Comparison of ENCODE assay signal across 18 cellular contexts in the genomic region with DNA sequence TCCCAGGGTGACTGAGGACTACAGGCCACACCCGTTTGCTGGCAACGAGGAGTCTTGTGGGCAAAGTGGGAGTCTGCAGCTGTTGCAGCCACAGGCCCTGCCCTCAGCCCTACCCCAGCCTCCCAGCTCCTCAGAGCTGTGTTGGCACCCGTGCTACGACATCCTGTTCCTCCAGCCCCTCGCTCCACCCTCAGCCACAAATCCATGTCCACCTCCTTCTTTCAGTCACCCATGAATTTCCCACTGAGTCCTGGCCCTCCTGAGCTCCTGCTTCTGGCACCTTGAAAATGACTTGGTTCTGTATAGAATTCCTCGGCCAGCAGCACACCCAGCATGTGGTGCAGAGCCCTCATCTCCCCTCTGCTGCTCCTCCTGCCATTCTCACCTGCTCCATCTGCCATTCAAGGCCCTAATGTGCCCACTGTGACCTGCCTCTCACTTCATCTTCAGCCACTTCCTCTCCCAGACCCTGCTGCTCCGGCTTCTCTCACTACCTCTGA. TPM values are rescaled to one million over a fixed set of nuclear protein-coding genes. Genes with fewer than 3 reads are reported as not detected.
DNase-seq lines count a peak whose midpoint lies in the region; ATAC-seq and TF ChIP-seq lines count a peak whose summit lies in the region.
"Had no signal": no experiment of that assay in that cellular context is flagged by ENCODE, and none has a peak within 500 bp of the region (broad histone marks: within the 10 kb centered on the region; RNA-seq: fewer than 3 reads in every experiment).

No MANE protein-coding gene starts in this region.

- H3K79me2 ChIP-seq in DND-41 (ENCODE audit: insufficient read depth, low read length): no peaks in the 10 kb centered on the region

- H3K9me3 ChIP-seq in DND-41 (ENCODE audit: insufficient read depth, low read length, severe bottlenecking): no peaks in the 10 kb centered on the region
- no peaks in the 10 kb centered on the region for H3K9me3 ChIP-seq in T-helper 17 cell (ENCODE audit: control insufficient read depth, low read length, poor library complexity, severe bottlenecking)

- H3K9ac ChIP-seq in DND-41 (ENCODE audit: low read depth, low read length): no peak overlapping the region

- DNase-seq in DND-41 (no peak), T-helper 17 cell (no peak), left ventricle myocardium superior (no peak), skeletal muscle cell (ENCODE audit: low read depth) (peak; percentile 24), NCI-H187 (lab: John Stamatoyannopoulos, UW) (no peak), GM10248 (ENCODE audit: extremely low spot score) (no peak), SW 1271 (lab: John Stamatoyannopoulos, UW) (no peak), RKO (ENCODE audit: low spot score) (no peak)
- DNase-seq: activated naive CD4-positive, alpha-beta T cell treated with anti-CD3 and anti-CD28 coated beads for 36 hours; brain microvascular endothelial cell; COR-L47; GF-D8; HCEC 1CT; NCI-H1092 treated with DMSO at 0.1 percent for 48 hours; stimulated activated naive CD8-positive, alpha-beta T cell treated with anti-CD3 and anti-CD28 coated beads, Interleukin-15, amount 100 ng/mL, for 72 hours had no signal

- CTCF ChIA-PET in GM10248 (lab: Yijun Ruan, JAX): interaction anchor here (0.9 to 13.1 kb wide), 6 partner anchors 10 to 1030 kb away, joined by 3 to 331 read pairs (median 4); no protein-coding TSS in a partner anchor

- peaks cover 36% of the 10 kb centered on the region for H3K36me3 ChIP-seq in DND-41 (ENCODE audit: insufficient read depth, low read length)
- H3K36me3 ChIP-seq: brain microvascular endothelial cell had no signal

- ATAC-seq in DND-41 (ENCODE audit: insufficient read depth, low read depth) (0 out of 3 replicates have a peak, but pooled peaks have one; percentile 37), T-helper 17 cell (no peak), left ventricle myocardium superior (peak; percentile 15)
- ATAC-seq: activated CD4-positive, CD25-positive, alpha-beta regulatory T cell treated with anti-CD3 and anti-CD28 coated beads, Interleukin-2, amount 50 U/mL, for 24 hours; stimulated activated naive CD8-positive, alpha-beta T cell treated with anti-CD3 and anti-CD28 coated beads, Interleukin-15, amount 100 ng/mL, for 72 hours had no signal

- no peaks in the 10 kb centered on the region for H3K4me1 ChIP-seq in DND-41 (ENCODE audit: insufficient read depth, low read length)

- H3K4me1 Mint-ChIP-seq in T-helper 17 cell: peaks cover 7% of the 10 kb centered on the region

- intact Hi-C loops in left ventricle myocardium superior (cut with micrococcal nuclease): loop anchor here (5.0 kb wide), 1 partner anchor 112 kb away; no protein-coding TSS in a partner anchor

- H3K27me3 ChIP-seq in DND-41 (ENCODE audit: insufficient read depth, low read length, poor library complexity): no peaks in the 10 kb centered on the region
- H3K27me3 ChIP-seq: brain microvascular endothelial cell had no signal

- H2AFZ ChIP-seq in DND-41 (ENCODE audit: low read depth, low read length): no peak overlapping the region

- H3K36me3 Mint-ChIP-seq in T-helper 17 cell (ENCODE audit: low read depth): no peaks in the 10 kb centered on the region
- H3K36me3 Mint-ChIP-seq: memory B cell had no signal

- TF ChIP-seq CTCF in DND-41 (IDR thresholded peaks at IDR 0.05; ENCODE audit: borderline replicate concordance, extremely low read depth, low read length, poor library complexity, severe bottlenecking) (no peak), GM10248 (IDR thresholded peaks at IDR 0.05; ENCODE audit: control extremely low read depth, extremely low read depth, low read depth, missing control alignments) (no peak)

- peak overlapping the region; percentile 51 for H3K27ac Mint-ChIP-seq in T-helper 17 cell
- H3K27ac Mint-ChIP-seq: activated naive CD4-positive, alpha-beta T cell treated with anti-CD3 and anti-CD28 coated beads for 36 hours; memory B cell; stimulated activated naive CD8-positive, alpha-beta T cell treated with anti-CD3 and anti-CD28 coated beads, Interleukin-15, amount 100 ng/mL, for 72 hours; T-helper 1 cell treated with Interleukin-12 subunit alpha and Interleukin-12 subunit beta and Interleukin-4 antibody, amounts not matched to agents 30 μg/mL and 1 μg/mL, for 36 hours had no signal

- H3K27ac ChIP-seq in DND-41 (ENCODE audit: low read length): no peak overlapping the region
- H3K27ac ChIP-seq: brain microvascular endothelial cell had no signal

- H4K20me1 ChIP-seq in DND-41 (ENCODE audit: insufficient read depth, low read length): no peaks in the 10 kb centered on the region

- H3K27me3 Mint-ChIP-seq in T-helper 17 cell: peaks cover 7% of the 10 kb centered on the region

- POLR2A ChIA-PET in GM10248 (lab: Yijun Ruan, JAX): no interaction called here

- no peak overlapping the region for H3K4me3 ChIP-seq in DND-41 (ENCODE audit: low read depth in 1 of 2, low read length in 2 of 2)
- no peak overlapping the region for H3K4me3 ChIP-seq in skeletal muscle cell (ENCODE audit: low read depth, low read length)

- H3K4me2 ChIP-seq in DND-41 (ENCODE audit: insufficient read depth, low read length): no peak overlapping the region

- H3K4me3 Mint-ChIP-seq in T-helper 17 cell: no peak overlapping the region
- H3K4me3 Mint-ChIP-seq: activated naive CD4-positive, alpha-beta T cell treated with anti-CD3 and anti-CD28 coated beads for 36 hours; memory B cell; stimulated activated naive CD8-positive, alpha-beta T cell treated with anti-CD3 and anti-CD28 coated beads, Interleukin-15, amount 100 ng/mL, for 72 hours; T-helper 1 cell treated with Interleukin-12 subunit alpha and Interleukin-12 subunit beta and Interleukin-4 antibody, amounts not matched to agents 30 μg/mL and 1 μg/mL, for 36 hours had no signal

RNA-seq across cellular contexts. Expression of a gene that starts 20.9 kb away (rescaled TPM):
- total RNA-seq in T-helper 17 cell: 10 to 100 TPM; 21.6 to 30.1 TPM
- 2.7 TPM for total RNA-seq in left ventricle myocardium superior

RNA-seq across cellular contexts. Expression of a gene that starts 59.8 kb away (rescaled TPM):
- 10 to 100 TPM; 61.8 to 67.1 TPM for total RNA-seq in T-helper 17 cell
- total RNA-seq in left ventricle myocardium superior: 6.9 TPM
